In genomic region chr17:48066656-48067055, GRCh38 we compare ENCODE assay signal across 1 cellular context.
TF ChIP-seq lines count a peak whose summit lies in the region.

No MANE protein-coding gene starts in this region.

TF ChIP-seq in IMR-90, 13 proteins besides CTCF, POLR2A, EP300 and RAD21 (continued from another document):
- TF ChIP-seq BHLHE40 (IDR thresholded peaks at IDR 0.05; ENCODE audit: low read depth, low read length) = no peak
- no peak for TF ChIP-seq RCOR1 (IDR thresholded peaks at IDR 0.05; ENCODE audit: insufficient replicate concordance, low read length)
- no peak for TF ChIP-seq FOS (IDR thresholded peaks at IDR 0.05; ENCODE audit: low read depth, low read length)
- no peak for TF ChIP-seq MAZ (IDR thresholded peaks at IDR 0.05; ENCODE audit: borderline replicate concordance, low read depth, low read length)
- TF ChIP-seq SMC3 (IDR thresholded peaks at IDR 0.05; ENCODE audit: low read depth, low read length) = no peak
- TF ChIP-seq MAFK (IDR thresholded peaks at IDR 0.05; ENCODE audit: low read depth, low read length) = no peak
- TF ChIP-seq CEBPB (IDR thresholded peaks at IDR 0.05; ENCODE audit: low read depth, low read length) = no peak
- TF ChIP-seq NFE2L2 (IDR thresholded peaks at IDR 0.05; ENCODE audit: low read depth, low read length) = no peak
- TF ChIP-seq CHD1 (IDR thresholded peaks at IDR 0.05; ENCODE audit: low read depth, low read length) = no peak
